Comparison of ENCODE assay signal across 29 cellular contexts in the genomic region with DNA sequence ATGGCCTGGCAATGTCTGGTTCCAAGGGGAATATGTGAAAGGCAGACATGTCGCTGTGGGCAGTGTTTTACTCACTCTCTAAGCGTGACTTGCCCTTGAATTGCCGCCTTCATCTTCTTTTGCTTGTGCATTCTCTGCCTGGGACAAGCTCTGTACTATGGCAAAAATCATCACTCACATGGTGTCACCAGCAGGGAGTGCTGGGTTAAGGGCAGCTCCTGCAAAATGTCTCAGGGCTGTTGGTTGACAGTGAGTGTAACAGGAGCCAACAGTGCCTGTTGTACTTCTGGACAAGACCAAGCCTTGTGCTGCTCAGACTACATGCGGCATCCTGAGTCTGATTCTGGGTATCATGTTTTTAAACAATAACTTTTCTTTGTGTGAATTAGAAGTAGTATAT. TPM values are rescaled to one million over a fixed set of nuclear protein-coding genes. Genes with fewer than 3 reads are reported as not detected.
"Had no signal": no experiment of that assay in that cellular context is flagged by ENCODE, and none has a peak within 500 bp of the region (broad histone marks: within the 10 kb centered on the region; RNA-seq: fewer than 3 reads in every experiment).

No MANE protein-coding gene starts in this region.

- H2AFZ ChIP-seq: hepatocyte, parathyroid adenoma had no signal

- H3K27me3 ChIP-seq: hepatocyte, neutrophil, transverse colon, vagina had no signal

- H3K9ac ChIP-seq: parathyroid adenoma had no signal

- H3K27ac Mint-ChIP-seq: effector memory CD8-positive, alpha-beta T cell; mesothelial cell of epicardium; naive B cell; natural killer cell treated with Interleukin-12 subunit alpha and Interleukin-12 subunit beta and Interleukin-15 and Interleukin-18, amount 100 ng/mL, for 72 hours; progenitor cell of endocrine pancreas; stimulated activated memory B cell treated with anti-CD40 and anti-IgM and Interleukin-4, amounts not matched to agents 10 μg/mL and 1 μg/mL and 100 μg/mL, for 72 hours had no signal

- H3K4me3 ChIP-seq: hepatocyte, lung, mucosa of descending colon, skin epidermis, spleen, transverse colon, vagina had no signal

- H3K27ac ChIP-seq: hepatocyte, neutrophil, parathyroid adenoma, spleen, transverse colon, vagina had no signal

- H3K79me2 ChIP-seq: hepatocyte, parathyroid adenoma had no signal

- H3K36me3 Mint-ChIP-seq: mesothelial cell of epicardium; naive B cell; natural killer cell treated with Interleukin-12 subunit alpha and Interleukin-12 subunit beta and Interleukin-15 and Interleukin-18, amount 100 ng/mL, for 72 hours; stimulated activated memory B cell treated with anti-CD40 and anti-IgM and Interleukin-4, amounts not matched to agents 10 μg/mL and 1 μg/mL and 100 μg/mL, for 72 hours had no signal

- H3K4me1 ChIP-seq: parathyroid adenoma, spleen, transverse colon had no signal

- H3K4me2 ChIP-seq: hepatocyte had no signal

- H3K9me3 ChIP-seq: mucosa of descending colon, neutrophil, spleen, transverse colon, vagina had no signal

- H3K36me3 ChIP-seq: neutrophil, spleen, transverse colon, vagina had no signal

- FAIRE-seq: endometrium, frontal cortex had no signal

- H3K27me3 Mint-ChIP-seq: stimulated activated memory B cell treated with anti-CD40 and anti-IgM and Interleukin-4, amounts not matched to agents 10 μg/mL and 1 μg/mL and 100 μg/mL, for 72 hours had no signal

- DNase-seq: cerebellar nuclear complex; cortex of kidney; effector memory CD8-positive, alpha-beta T cell; erythroblast; left colon; mesenchymal stem cell; mucosa of descending colon; naive B cell; right cardiac atrium; spleen; stimulated activated CD4-positive, alpha-beta T cell treated with anti-CD3 and anti-CD28 coated beads, Interleukin-4, amount 100 ng/mL, for 4 hours; stimulated activated naive CD8-positive, alpha-beta T cell treated with anti-CD3 and anti-CD28 coated beads, Interleukin-15, Interleukin-2, amounts not matched to agents 100 U/mL and 50 U/mL, for 24 hours; transverse colon had no signal

- H3K9me3 Mint-ChIP-seq: mesothelial cell of epicardium; natural killer cell treated with Interleukin-12 subunit alpha and Interleukin-12 subunit beta and Interleukin-15 and Interleukin-18, amount 100 ng/mL, for 72 hours; neural crest cell; stimulated activated memory B cell treated with anti-CD40 and anti-IgM and Interleukin-4, amounts not matched to agents 10 μg/mL and 1 μg/mL and 100 μg/mL, for 72 hours had no signal

- H3K4me3 Mint-ChIP-seq: effector memory CD8-positive, alpha-beta T cell; mesothelial cell of epicardium; naive B cell; natural killer cell treated with Interleukin-12 subunit alpha and Interleukin-12 subunit beta and Interleukin-15 and Interleukin-18, amount 100 ng/mL, for 72 hours; neural crest cell; stimulated activated memory B cell treated with anti-CD40 and anti-IgM and Interleukin-4, amounts not matched to agents 10 μg/mL and 1 μg/mL and 100 μg/mL, for 72 hours had no signal

- H3K4me1 Mint-ChIP-seq: mesothelial cell of epicardium; naive B cell; stimulated activated memory B cell treated with anti-CD40 and anti-IgM and Interleukin-4, amounts not matched to agents 10 μg/mL and 1 μg/mL and 100 μg/mL, for 72 hours had no signal

RNA-seq across cellular contexts. Expression of a gene that starts 45.3 kb away (rescaled TPM):
- total RNA-seq: dermis microvascular lymphatic vessel endothelial cell; fibroblast of villous mesenchyme; mesothelial cell of epicardium; natural killer cell treated with Interleukin-12 subunit alpha and Interleukin-12 subunit beta and Interleukin-15 and Interleukin-18, amount 100 ng/mL, for 72 hours; progenitor cell of endocrine pancreas had no signal
- polyA plus RNA-seq: liver, spleen had no signal
